ENCODE assay signal across 1 cellular context in the genomic region with DNA sequence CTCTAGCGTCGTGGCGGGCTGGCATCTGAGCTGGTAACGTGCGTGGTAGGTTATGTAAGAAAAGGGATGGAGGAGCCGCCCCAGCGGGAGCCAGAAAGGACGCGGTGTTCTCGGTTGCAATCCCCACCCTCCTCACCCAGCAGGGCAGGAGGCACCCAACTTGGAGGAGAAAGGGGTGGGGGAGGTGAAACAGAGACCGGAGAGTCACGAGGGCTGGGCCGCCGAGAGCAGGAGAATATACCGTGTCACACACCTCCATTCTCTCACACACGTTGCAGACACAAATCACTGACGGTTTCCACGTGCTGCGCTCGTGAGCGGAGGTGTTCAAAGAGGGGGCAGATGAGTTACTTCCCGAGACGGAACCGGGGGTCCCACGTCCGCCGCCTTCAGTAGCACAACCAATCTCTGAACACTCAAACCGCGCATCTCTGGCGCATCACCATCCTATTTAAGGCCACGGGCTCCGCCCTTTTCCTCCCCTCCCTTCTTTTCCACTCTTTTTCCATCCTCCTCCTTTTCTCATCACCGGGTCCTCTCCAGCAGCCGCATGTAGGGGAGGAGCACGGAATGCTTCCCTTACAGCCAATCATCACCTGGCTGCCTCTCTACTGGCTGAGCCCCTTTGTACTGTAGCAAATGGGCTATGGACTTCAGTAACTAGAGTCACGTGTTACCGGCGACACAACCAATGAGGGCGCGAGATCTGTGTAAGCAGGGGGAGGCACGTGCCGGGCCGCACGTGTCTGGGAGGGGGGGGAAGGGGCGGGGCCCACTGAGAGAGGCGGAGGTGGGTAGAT.
A peak's percentile ranks its signal among the peaks of the same experiment; 100 is the strongest.
TF ChIP-seq lines count a peak whose summit lies in the region.

A gene with protein sequence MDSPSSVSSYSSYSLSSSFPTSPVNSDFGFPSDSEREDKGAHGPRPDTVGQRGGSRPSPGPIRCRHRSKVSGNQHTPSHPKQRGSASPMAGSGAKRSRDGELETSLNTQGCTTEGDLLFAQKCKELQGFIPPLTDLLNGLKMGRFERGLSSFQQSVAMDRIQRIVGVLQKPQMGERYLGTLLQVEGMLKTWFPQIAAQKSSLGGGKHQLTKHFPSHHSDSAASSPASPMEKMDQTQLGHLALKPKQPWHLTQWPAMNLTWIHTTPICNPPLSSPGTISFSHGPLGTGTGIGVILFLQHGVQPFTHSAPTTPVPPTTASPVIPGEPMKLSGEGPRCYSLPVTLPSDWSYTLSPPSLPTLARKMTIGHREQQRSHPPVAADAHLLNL (plus strand): TSS at position 797 of the 800 bp plus-strand sequence. CDS start 714 bp downstream, outside the sequence.

TF ChIP-seq in HepG2, 621 proteins besides CTCF, POLR2A, EP300 and RAD21 (continued from another document):
- TF ChIP-seq, protein P1, sequence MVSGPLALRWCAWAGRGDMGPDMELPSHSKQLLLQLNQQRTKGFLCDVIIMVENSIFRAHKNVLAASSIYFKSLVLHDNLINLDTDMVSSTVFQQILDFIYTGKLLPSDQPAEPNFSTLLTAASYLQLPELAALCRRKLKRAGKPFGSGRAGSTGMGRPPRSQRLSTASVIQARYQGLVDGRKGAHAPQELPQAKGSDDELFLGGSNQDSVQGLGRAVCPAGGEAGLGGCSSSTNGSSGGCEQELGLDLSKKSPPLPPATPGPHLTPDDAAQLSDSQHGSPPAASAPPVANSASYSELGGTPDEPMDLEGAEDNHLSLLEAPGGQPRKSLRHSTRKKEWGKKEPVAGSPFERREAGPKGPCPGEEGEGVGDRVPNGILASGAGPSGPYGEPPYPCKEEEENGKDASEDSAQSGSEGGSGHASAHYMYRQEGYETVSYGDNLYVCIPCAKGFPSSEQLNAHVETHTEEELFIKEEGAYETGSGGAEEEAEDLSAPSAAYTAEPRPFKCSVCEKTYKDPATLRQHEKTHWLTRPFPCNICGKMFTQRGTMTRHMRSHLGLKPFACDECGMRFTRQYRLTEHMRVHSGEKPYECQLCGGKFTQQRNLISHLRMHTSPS (CRISPR knock-in tag; IDR thresholded peaks at IDR 0.05; ENCODE audit: low read depth): no peak
- TF ChIP-seq RARA (CRISPR knock-in tag; IDR thresholded peaks at IDR 0.05) (no peak), RAD51 (IDR thresholded peaks at IDR 0.05; ENCODE audit: borderline replicate concordance) (0 out of 2 replicates have a peak, but pooled peaks have one; percentile 4), IKZF1 (IDR thresholded peaks at IDR 0.05) (no peak), RFX5 (IDR thresholded peaks at IDR 0.05; ENCODE audit: low read depth, low read length) (peak; percentile 79), BHLHE40 (IDR thresholded peaks at IDR 0.05; ENCODE audit: low read length) (peak; percentile 63), ARHGAP35 (CRISPR knock-in tag; IDR thresholded peaks at IDR 0.05; ENCODE audit: borderline replicate concordance) (no peak), NFYC (CRISPR knock-in tag; IDR thresholded peaks at IDR 0.05) (peak; percentile 62)
- TF ChIP-seq, protein P2, sequence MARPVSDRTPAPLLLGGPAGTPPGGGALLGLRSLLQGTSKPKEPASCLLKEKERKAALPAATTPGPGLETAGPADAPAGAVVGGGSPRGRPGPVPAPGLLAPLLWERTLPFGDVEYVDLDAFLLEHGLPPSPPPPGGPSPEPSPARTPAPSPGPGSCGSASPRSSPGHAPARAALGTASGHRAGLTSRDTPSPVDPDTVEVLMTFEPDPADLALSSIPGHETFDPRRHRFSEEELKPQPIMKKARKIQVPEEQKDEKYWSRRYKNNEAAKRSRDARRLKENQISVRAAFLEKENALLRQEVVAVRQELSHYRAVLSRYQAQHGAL (CRISPR knock-in tag; IDR thresholded peaks at IDR 0.05; ENCODE audit: not compliant biosample characterization): no peak
- TF ChIP-seq, protein P3, sequence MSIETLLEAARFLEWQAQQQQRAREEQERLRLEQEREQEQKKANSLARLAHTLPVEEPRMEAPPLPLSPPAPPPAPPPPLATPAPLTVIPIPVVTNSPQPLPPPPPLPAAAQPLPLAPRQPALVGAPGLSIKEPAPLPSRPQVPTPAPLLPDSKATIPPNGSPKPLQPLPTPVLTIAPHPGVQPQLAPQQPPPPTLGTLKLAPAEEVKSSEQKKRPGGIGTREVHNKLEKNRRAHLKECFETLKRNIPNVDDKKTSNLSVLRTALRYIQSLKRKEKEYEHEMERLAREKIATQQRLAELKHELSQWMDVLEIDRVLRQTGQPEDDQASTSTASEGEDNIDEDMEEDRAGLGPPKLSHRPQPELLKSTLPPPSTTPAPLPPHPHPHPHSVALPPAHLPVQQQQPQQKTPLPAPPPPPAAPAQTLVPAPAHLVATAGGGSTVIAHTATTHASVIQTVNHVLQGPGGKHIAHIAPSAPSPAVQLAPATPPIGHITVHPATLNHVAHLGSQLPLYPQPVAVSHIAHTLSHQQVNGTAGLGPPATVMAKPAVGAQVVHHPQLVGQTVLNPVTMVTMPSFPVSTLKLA (IDR thresholded peaks at IDR 0.05): 0 out of 2 replicates have a peak, but pooled peaks have one; percentile 20
- TF ChIP-seq, protein P4, sequence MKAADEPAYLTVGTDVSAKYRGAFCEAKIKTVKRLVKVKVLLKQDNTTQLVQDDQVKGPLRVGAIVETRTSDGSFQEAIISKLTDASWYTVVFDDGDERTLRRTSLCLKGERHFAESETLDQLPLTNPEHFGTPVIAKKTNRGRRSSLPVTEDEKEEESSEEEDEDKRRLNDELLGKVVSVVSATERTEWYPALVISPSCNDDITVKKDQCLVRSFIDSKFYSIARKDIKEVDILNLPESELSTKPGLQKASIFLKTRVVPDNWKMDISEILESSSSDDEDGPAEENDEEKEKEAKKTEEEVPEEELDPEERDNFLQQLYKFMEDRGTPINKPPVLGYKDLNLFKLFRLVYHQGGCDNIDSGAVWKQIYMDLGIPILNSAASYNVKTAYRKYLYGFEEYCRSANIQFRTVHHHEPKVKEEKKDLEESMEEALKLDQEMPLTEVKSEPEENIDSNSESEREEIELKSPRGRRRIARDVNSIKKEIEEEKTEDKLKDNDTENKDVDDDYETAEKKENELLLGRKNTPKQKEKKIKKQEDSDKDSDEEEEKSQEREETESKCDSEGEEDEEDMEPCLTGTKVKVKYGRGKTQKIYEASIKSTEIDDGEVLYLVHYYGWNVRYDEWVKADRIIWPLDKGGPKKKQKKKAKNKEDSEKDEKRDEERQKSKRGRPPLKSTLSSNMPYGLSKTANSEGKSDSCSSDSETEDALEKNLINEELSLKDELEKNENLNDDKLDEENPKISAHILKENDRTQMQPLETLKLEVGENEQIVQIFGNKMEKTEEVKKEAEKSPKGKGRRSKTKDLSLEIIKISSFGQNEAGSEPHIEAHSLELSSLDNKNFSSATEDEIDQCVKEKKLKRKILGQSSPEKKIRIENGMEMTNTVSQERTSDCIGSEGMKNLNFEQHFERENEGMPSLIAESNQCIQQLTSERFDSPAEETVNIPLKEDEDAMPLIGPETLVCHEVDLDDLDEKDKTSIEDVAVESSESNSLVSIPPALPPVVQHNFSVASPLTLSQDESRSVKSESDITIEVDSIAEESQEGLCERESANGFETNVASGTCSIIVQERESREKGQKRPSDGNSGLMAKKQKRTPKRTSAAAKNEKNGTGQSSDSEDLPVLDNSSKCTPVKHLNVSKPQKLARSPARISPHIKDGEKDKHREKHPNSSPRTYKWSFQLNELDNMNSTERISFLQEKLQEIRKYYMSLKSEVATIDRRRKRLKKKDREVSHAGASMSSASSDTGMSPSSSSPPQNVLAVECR (CRISPR knock-in tag; IDR thresholded peaks at IDR 0.05; ENCODE audit: borderline replicate concordance): no peak
